16 cellular contexts compared by ENCODE assay signal in genomic region chr1:114103992-114104391, GRCh38. TPM values are rescaled to one million over a fixed set of nuclear protein-coding genes. Genes with fewer than 3 reads are reported as not detected.
A peak's percentile ranks its signal among the peaks of the same experiment; 100 is the strongest.
DNase-seq lines count a peak whose midpoint lies in the region; ATAC-seq, FAIRE-seq and TF ChIP-seq lines count a peak whose summit lies in the region.
"Had no signal": no experiment of that assay in that cellular context is flagged by ENCODE, and none has a peak within 500 bp of the region (broad histone marks: within the 10 kb centered on the region; RNA-seq: fewer than 3 reads in every experiment).

No MANE protein-coding gene starts in this region.

- H3K4me1 ChIP-seq in BLaER1 treated with 17β-estradiol and CSF1 and Interleukin-3, amounts not matched to agents 10 nM and 100 nM, result peaks cover 34 to 59% (median 44%) of the 10 kb centered on the region in 10 experiments
- H3K4me1 ChIP-seq in psoas muscle, result peaks cover 15% of the 10 kb centered on the region
- H3K4me1 ChIP-seq: BE2C had no signal

- ATAC-seq in effector memory CD8-positive, alpha-beta T cell (replicated peaks), result no peak
- ATAC-seq in psoas muscle, result peak; percentile 69 to 85 (median 71)

- 0 out of 22 replicates have a peak overlapping the region, but pooled peaks of 1 of the 11 experiments have one; percentile 20 for H3K27ac ChIP-seq in BLaER1 treated with 17β-estradiol and CSF1 and Interleukin-3, amounts not matched to agents 10 nM and 100 nM
- no peak overlapping the region for H3K27ac ChIP-seq in psoas muscle

- peak overlapping the region; percentile 51 to 88 (median 69) for H3K4me2 ChIP-seq in BLaER1 treated with 17β-estradiol and CSF1 and Interleukin-3, amounts not matched to agents 10 nM and 100 nM

- 35 to 63% (median 47%) methylated on average over 2 of the region's 2 CpGs for WGBS in psoas muscle, 3 donors

- intact Hi-C loops in psoas muscle (cut with DNase I), result no loop called here

- H3K4me3 ChIP-seq in BLaER1 treated with 17β-estradiol and CSF1 and Interleukin-3, amounts not matched to agents 10 nM and 100 nM, result no peak overlapping the region
- no peak overlapping the region for H3K4me3 ChIP-seq in psoas muscle

- H3K9ac ChIP-seq in BLaER1 treated with 17β-estradiol and CSF1 and Interleukin-3, amounts not matched to agents 10 nM and 100 nM, result no peak overlapping the region

- no peaks in the 10 kb centered on the region for H3K9me3 ChIP-seq in BLaER1 treated with 17β-estradiol and CSF1 and Interleukin-3, amounts not matched to agents 10 nM and 100 nM (replicated peaks in 1 of 11)
- H3K9me3 ChIP-seq in psoas muscle, result no peaks in the 10 kb centered on the region
- H3K9me3 ChIP-seq: BE2C had no signal

- DNase-seq in MV-4-11 (lab: John Stamatoyannopoulos, UW) (peak; percentile 47), psoas muscle (no peak), DMS79 treated with DMSO at 0.1 percent for 48 hours (lab: John Stamatoyannopoulos, UW) (no peak), C1 segment of cervical spinal cord (lab: John Stamatoyannopoulos, UW) (no peak), HTR-8/SVneo (ENCODE audit: insufficient read length, low spot score) (no peak)
- DNase-seq in effector memory CD8-positive, alpha-beta T cell, result no peak
- DNase-seq: ACHN, BE2C, DMS 273 treated with DMSO at 0.1 percent for 48 hours, GOT3, NCI-H1436, NCI-H2081, NCI-H510A treated with DMSO at 0.1 percent for 48 hours, SHP77 treated with DMSO at 0.1 percent for 48 hours had no signal

- H3K36me3 ChIP-seq in BLaER1 treated with 17β-estradiol and CSF1 and Interleukin-3, amounts not matched to agents 10 nM and 100 nM, result no peaks in the 10 kb centered on the region
- H3K36me3 ChIP-seq in psoas muscle (ENCODE audit: insufficient read depth in 1 of 2, low read depth in 1 of 2), result no peaks in the 10 kb centered on the region
- H3K36me3 ChIP-seq: BE2C had no signal

- H3K27me3 ChIP-seq in BLaER1 treated with 17β-estradiol and CSF1 and Interleukin-3, amounts not matched to agents 10 nM and 100 nM, result no peaks in the 10 kb centered on the region
- no peaks in the 10 kb centered on the region for H3K27me3 ChIP-seq in psoas muscle (ENCODE audit: insufficient read depth in 3 of 3, low read length in 2 of 3)
- H3K27me3 ChIP-seq: BE2C had no signal

- no peaks in the 10 kb centered on the region for H4K20me1 ChIP-seq in BLaER1 treated with 17β-estradiol and CSF1 and Interleukin-3, amounts not matched to agents 10 nM and 100 nM

- peaks cover 7 to 10% of the 10 kb centered on the region in 2 donors for H3K4me1 Mint-ChIP-seq in effector memory CD8-positive, alpha-beta T cell (ENCODE audit: low read depth in 2 of 2)

- no peaks in the 10 kb centered on the region for H3K36me3 Mint-ChIP-seq in effector memory CD8-positive, alpha-beta T cell (ENCODE audit: insufficient read depth)

- TF ChIP-seq CTCF in psoas muscle (IDR thresholded peaks at IDR 0.05), result no peak

- no peak overlapping the region for H3K4me3 Mint-ChIP-seq in effector memory CD8-positive, alpha-beta T cell

- H3K27ac Mint-ChIP-seq in effector memory CD8-positive, alpha-beta T cell, result peak overlapping the region; percentile 41 to 44

- peaks cover 8 to 45% of the 10 kb centered on the region in 2 donors for H3K27me3 Mint-ChIP-seq in effector memory CD8-positive, alpha-beta T cell

- no peak for FAIRE-seq in HTR-8/SVneo (lab: Jason Lieb, UNC)
- FAIRE-seq: RCC 7860 had no signal

- H3K9me3 Mint-ChIP-seq in effector memory CD8-positive, alpha-beta T cell, result no peaks in the 10 kb centered on the region

RNA-seq across cellular contexts. Expression of gene SYT6, which starts 49.7 kb away (rescaled TPM):
- under 1 TPM; 0.10 to 0.81 (median 0.47) TPM for total RNA-seq in psoas muscle
- polyA plus RNA-seq in psoas muscle, result under 1 TPM; 0.03 to 0.42 (median 0.10) TPM
